In the genomic region with DNA sequence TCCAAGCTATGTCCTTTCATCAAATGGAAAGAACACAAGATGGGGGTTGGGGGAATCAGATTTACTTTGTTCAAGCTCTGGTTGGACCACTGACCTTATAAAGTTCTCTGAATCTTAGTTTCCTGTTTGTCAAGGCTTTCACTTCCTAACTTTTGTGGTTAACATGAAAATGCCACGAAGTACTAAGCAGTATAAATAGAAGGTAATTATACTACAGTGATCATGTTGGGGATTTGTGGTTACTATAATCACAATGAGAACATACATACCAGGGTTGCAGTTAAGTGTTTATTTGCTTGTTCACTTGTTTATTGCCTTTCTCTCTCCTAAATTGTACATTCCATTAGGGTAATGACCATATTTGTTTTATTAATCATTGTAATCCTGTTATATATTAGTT, we compare ENCODE assay signal across 8 cellular contexts. TPM values are rescaled to one million over a fixed set of nuclear protein-coding genes. Genes with fewer than 3 reads are reported as not detected.
DNase-seq lines count a peak whose midpoint lies in the region; ATAC-seq, FAIRE-seq and TF ChIP-seq lines count a peak whose summit lies in the region.

No MANE protein-coding gene starts in this region.

- TF ChIP-seq CTCF in AG09319 (IDR thresholded peaks at IDR 0.05; ENCODE audit: low read depth, low read length): no peak
- no peak for TF ChIP-seq CTCF in astrocyte (IDR thresholded peaks at IDR 0.05; ENCODE audit: insufficient read depth, low read depth, low read length)
- no peak for TF ChIP-seq CTCF in upper lobe of right lung (IDR thresholded peaks at IDR 0.05)

- peak; percentile 20 for DNase-seq in AG09319 (ENCODE audit: extremely low read depth, low read depth)
- peak; percentile 73 for DNase-seq in astrocyte (ENCODE audit: low read depth)
- DNase-seq in upper lobe of right lung: no peak
- no peak for DNase-seq in left lobe of liver (ENCODE audit: low spot score)
- no peak for DNase-seq in cerebellum (ENCODE audit: low spot score)
- DNase-seq in NCI-H1048 (lab: John Stamatoyannopoulos, UW): no peak

- no peaks in the 10 kb centered on the region for H3K9me3 Mint-ChIP-seq in astrocyte (ENCODE audit: unreplicated experiment)

- H3K9me3 ChIP-seq in astrocyte (ENCODE audit: insufficient read depth, low read depth, low read length) (no peaks in the 10 kb centered on the region), upper lobe of right lung (no peaks in the 10 kb centered on the region)

- no peak for FAIRE-seq in astrocyte (lab: Jason Lieb, UNC)

- H3K27me3 Mint-ChIP-seq in astrocyte (ENCODE audit: low read depth, unreplicated experiment): no peaks in the 10 kb centered on the region

- ATAC-seq in GM19468 (IDR thresholded peaks at IDR 0.05; ENCODE audit: extremely low read depth, unreplicated experiment) (peak; percentile 71), HG03460 (IDR thresholded peaks at IDR 0.05; ENCODE audit: unreplicated experiment) (peak; percentile 91), upper lobe of right lung (peak; percentile 52), left lobe of liver (no peak)

- H3K4me1 ChIP-seq in astrocyte (ENCODE audit: insufficient read depth, low read length) (peaks cover 21% of the 10 kb centered on the region), upper lobe of right lung (no peaks in the 10 kb centered on the region)

- H3K9ac ChIP-seq in astrocyte (ENCODE audit: low read length): no peak overlapping the region

- H3K27me3 ChIP-seq in astrocyte (ENCODE audit: insufficient read depth, low read length) (no peaks in the 10 kb centered on the region), upper lobe of right lung (no peaks in the 10 kb centered on the region)

- peak overlapping the region; percentile 20 for H3K27ac Mint-ChIP-seq in astrocyte (ENCODE audit: unreplicated experiment)

- peak overlapping the region; percentile 41 for H3K4me2 ChIP-seq in astrocyte (ENCODE audit: low read length)

- no peaks in the 10 kb centered on the region for H3K36me3 Mint-ChIP-seq in astrocyte (ENCODE audit: low read depth, unreplicated experiment)

- no peak overlapping the region for H3K4me3 Mint-ChIP-seq in astrocyte (ENCODE audit: unreplicated experiment)

- no peaks in the 10 kb centered on the region for H3K79me2 ChIP-seq in astrocyte (ENCODE audit: insufficient read depth, low read length)

- H3K4me1 Mint-ChIP-seq in astrocyte (ENCODE audit: low read depth, unreplicated experiment): peaks cover 16% of the 10 kb centered on the region

- H3K4me3 ChIP-seq in astrocyte (ENCODE audit: insufficient read depth, low read depth, low read length) (no peak overlapping the region), upper lobe of right lung (no peak overlapping the region)

- no peak overlapping the region for H2AFZ ChIP-seq in astrocyte (ENCODE audit: low read depth, low read length)

- H3K36me3 ChIP-seq in astrocyte (ENCODE audit: insufficient read depth, low read length) (no peaks in the 10 kb centered on the region), upper lobe of right lung (no peaks in the 10 kb centered on the region)

- no peaks in the 10 kb centered on the region for H4K20me1 ChIP-seq in astrocyte (ENCODE audit: insufficient read depth, low read length)

- intact Hi-C loops in upper lobe of right lung (cut with DNase I): no loop called here

- H3K27ac ChIP-seq in astrocyte (ENCODE audit: low read depth, low read length): no peak overlapping the region
- no peak overlapping the region for H3K27ac ChIP-seq in upper lobe of right lung

RNA-seq across cellular contexts. Expression of a gene that starts 53.2 kb away (rescaled TPM):
- total RNA-seq in astrocyte (44.5 and 51.6 TPM in 2 replicates), upper lobe of right lung (134 TPM), left lobe of liver (15.0 TPM), cerebellum (29.6 TPM)

Comparison
In these comparisons a context has a peak if more than half of its experiments do, and no peak if none do; other contexts are left out.
1. DNase-seq: peak in AG09319 (single experiment) and astrocyte (single experiment); none in upper lobe of right lung (single experiment), left lobe of liver (single experiment), cerebellum (single experiment) and NCI-H1048 (single experiment).